In genomic region chr4:178320003-178320402, GRCh38 we compare ENCODE assay signal across 6 cellular contexts.
"Had no signal": no experiment of that assay in that cellular context is flagged by ENCODE, and none has a peak within 500 bp of the region (broad histone marks: within the 10 kb centered on the region; RNA-seq: fewer than 3 reads in every experiment).

No MANE protein-coding gene starts in this region.

- H3K9ac ChIP-seq: KMS-11 had no signal

- DNase-seq: IMR-90, KG1 had no signal

- H3K4me3 ChIP-seq: K562 had no signal

- FAIRE-seq: HTR-8/SVneo, K562 had no signal

- H3K27ac ChIP-seq: HL-60, KMS-11 had no signal

- H3K4me2 ChIP-seq: KMS-11 had no signal

- ATAC-seq: K562 had no signal
